Comparison of ENCODE assay signal across 8 cellular contexts in genomic region chr3:58236527-58237237, GRCh38. TPM values are rescaled to one million over a fixed set of nuclear protein-coding genes. Genes with fewer than 3 reads are reported as not detected.
DNase-seq lines count a peak whose midpoint lies in the region; FAIRE-seq and TF ChIP-seq lines count a peak whose summit lies in the region.

No MANE protein-coding gene starts in this region.

- no peaks in the 10 kb centered on the region for H3K79me1 ChIP-seq in mesendoderm (ENCODE audit: low read length)

- H3K79me2 ChIP-seq in mesendoderm (ENCODE audit: control insufficient read depth, insufficient read depth, low read length) = no peaks in the 10 kb centered on the region

- peak overlapping the region; percentile 38 for H3K4me3 ChIP-seq in mesendoderm (ENCODE audit: low read length)

- H3K4me2 ChIP-seq in mesendoderm (ENCODE audit: low read length) = peak overlapping the region; percentile 77

- no peak overlapping the region for H3K4ac ChIP-seq in mesendoderm (ENCODE audit: low read depth, low read length)

- DNase-seq in AG20443 (ENCODE audit: low spot score) = peak; percentile 28
- DNase-seq in chondrocyte (ENCODE audit: low spot score) = no peak
- peak; percentile 41 for DNase-seq in mesendoderm
- no peak for DNase-seq in H54 (ENCODE audit: insufficient read length, low spot score)
- no peak for DNase-seq in activated gamma-delta T cell treated with Interleukin-2 at 50 U/mL for 16 hours
- no peak for DNase-seq in OCI-M1 (lab: John Stamatoyannopoulos, UW)
- no peak for DNase-seq in NK-92 (lab: John Stamatoyannopoulos, UW; ENCODE audit: unreplicated experiment)

- H3K9me3 Mint-ChIP-seq in IgD-negative memory B cell (no peaks in the 10 kb centered on the region), chondrocyte (ENCODE audit: low read depth) (no peaks in the 10 kb centered on the region)

- H3K4me1 ChIP-seq in mesendoderm (ENCODE audit: control insufficient read depth, low read depth, low read length) = peaks cover 8% of the 10 kb centered on the region

- TF ChIP-seq CTCF in chondrocyte (IDR thresholded peaks at IDR 0.05) = no peak

- H3K23ac ChIP-seq in mesendoderm (ENCODE audit: low read length) = no peak overlapping the region

- H3K27me3 ChIP-seq in mesendoderm (ENCODE audit: insufficient read depth, low read length, poor library complexity) = no peaks in the 10 kb centered on the region

- no peak overlapping the region for H2BK120ac ChIP-seq in mesendoderm (ENCODE audit: low read depth, low read length)

- H2AK5ac ChIP-seq in mesendoderm (ENCODE audit: low read length) = no peak overlapping the region

- TF ChIP-seq POLR2A in H54 (IDR thresholded peaks at IDR 0.05; ENCODE audit: low read depth, low read length) = no peak

- no peaks in the 10 kb centered on the region for H3K36me3 ChIP-seq in mesendoderm (ENCODE audit: control insufficient read depth, insufficient read depth, low read length)

- H3K18ac ChIP-seq in mesendoderm (ENCODE audit: low read length) = peak overlapping the region; percentile 68

- H3K27me3 Mint-ChIP-seq in IgD-negative memory B cell (no peaks in the 10 kb centered on the region), chondrocyte (ENCODE audit: low read depth) (no peaks in the 10 kb centered on the region)

- H3K4me3 Mint-ChIP-seq in IgD-negative memory B cell (peak overlapping the region; percentile 89 to 97 (median 92)), chondrocyte (ENCODE audit: unreplicated experiment) (peak overlapping the region; percentile 87)

- H2BK15ac ChIP-seq in mesendoderm (replicated peaks; ENCODE audit: low read depth) = no peak overlapping the region

- peak overlapping the region; percentile 85 for H3K56ac ChIP-seq in mesendoderm (ENCODE audit: low read length)

- no peak for FAIRE-seq in H54 (lab: Jason Lieb, UNC)

- H4K8ac ChIP-seq in mesendoderm (ENCODE audit: low read depth, low read length) = no peak overlapping the region

- H4K5ac ChIP-seq in mesendoderm (ENCODE audit: low read length) = no peak overlapping the region

- no CpG with 5 or more reads among the region's 24 CpGs for WGBS in mesendoderm (ENCODE audit: extremely low coverage, insufficient coverage, low lambda C conversion rate)

- H3K4me1 Mint-ChIP-seq in IgD-negative memory B cell = peaks cover 26 to 46% (median 34%) of the 10 kb centered on the region in 3 donors
- peaks cover 15% of the 10 kb centered on the region for H3K4me1 Mint-ChIP-seq in chondrocyte (ENCODE audit: low read depth)

- H3K36me3 Mint-ChIP-seq in IgD-negative memory B cell (no peaks in the 10 kb centered on the region), chondrocyte (ENCODE audit: low read depth) (no peaks in the 10 kb centered on the region)

- H2BK5ac ChIP-seq in mesendoderm (ENCODE audit: low read length) = no peak overlapping the region

- no peak overlapping the region for H3K27ac ChIP-seq in mesendoderm (ENCODE audit: low read depth, low read length)

- H3K27ac Mint-ChIP-seq in IgD-negative memory B cell (peak overlapping the region; percentile 73 to 95 (median 92)), chondrocyte (ENCODE audit: unreplicated experiment) (peak overlapping the region; percentile 32)

- H3K9ac ChIP-seq in mesendoderm (ENCODE audit: low read length) = peak overlapping the region; percentile 70

RNA-seq across cellular contexts. Expression of gene ABHD6, which starts 0.9 kb away (rescaled TPM):
- polyA plus RNA-seq in IgD-negative memory B cell = 11.0 TPM
- total RNA-seq in chondrocyte = 5.1 to 9.4 TPM (median 7.4 TPM) in 3 replicates
- 2.7 TPM for polyA plus RNA-seq in mesendoderm (2013, experiment 1 of 2)
- 2.5 TPM for polyA plus RNA-seq in mesendoderm (2013, experiment 2 of 2)

RNA-seq across cellular contexts. Expression of gene DNASE1L3, which starts 25.9 kb away (rescaled TPM):
- polyA plus RNA-seq in IgD-negative memory B cell = 1.7 TPM
- not detected in 3 replicates for total RNA-seq in chondrocyte
- polyA plus RNA-seq in mesendoderm (2013, experiment 1 of 2) = not detected
- polyA plus RNA-seq in mesendoderm (2013, experiment 2 of 2) = not detected

Comparison
In these comparisons a context has a peak if more than half of its experiments do, and no peak if none do; other contexts are left out.
1. DNase-seq: peak in AG20443 (single experiment) and mesendoderm (single experiment); none in chondrocyte (single experiment), H54 (single experiment), activated gamma-delta T cell treated with Interleukin-2 at 50 U/mL for 16 hours (single experiment), OCI-M1 (single experiment) and NK-92 (single experiment).